In the genomic region with DNA sequence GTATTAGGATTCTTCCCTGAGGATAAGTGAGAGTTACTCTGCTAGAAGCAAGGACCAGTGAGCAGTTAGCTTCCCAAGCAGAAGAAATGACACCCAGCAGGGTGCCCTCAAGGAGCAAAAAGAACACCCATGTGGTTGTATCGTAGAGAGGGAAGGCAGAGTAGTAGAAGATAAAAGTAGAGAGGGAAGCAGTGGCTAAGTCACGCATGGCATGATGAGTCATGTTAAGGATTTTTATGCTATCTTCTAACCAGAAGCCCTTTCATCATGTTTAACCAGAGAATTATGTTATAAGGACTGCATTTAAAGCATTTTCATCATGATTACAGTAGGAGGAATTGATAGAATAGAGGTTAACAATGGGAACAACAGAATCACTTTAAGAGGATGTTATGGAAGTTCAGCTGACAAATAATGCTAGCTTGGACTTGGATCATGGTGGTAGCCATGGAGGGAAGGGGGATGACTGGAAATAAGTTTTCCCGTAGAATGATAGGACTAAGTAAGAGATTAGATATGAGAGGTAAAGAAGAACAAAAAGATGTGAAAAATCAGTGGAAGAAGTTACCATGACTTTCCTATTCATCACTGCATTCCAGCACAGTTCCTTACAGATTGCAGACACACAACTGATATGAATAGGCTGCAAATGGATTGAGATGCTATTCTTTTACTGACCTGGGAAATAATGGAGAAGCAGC, we compare ENCODE assay signal across 1 cellular context.
TF ChIP-seq lines count a peak whose summit lies in the region.

No MANE protein-coding gene starts in this region.

TF ChIP-seq in SK-N-SH, 30 proteins besides CTCF, POLR2A, EP300 and RAD21 (continued from another document):
- no peak for TF ChIP-seq FOXJ3 (CRISPR knock-in tag; IDR thresholded peaks at IDR 0.05)
- no peak for TF ChIP-seq FOSL2 (IDR thresholded peaks at IDR 0.05; ENCODE audit: borderline replicate concordance, low read depth)
- TF ChIP-seq TCF12 (IDR thresholded peaks at IDR 0.05): no peak
